In genomic region chr3:18752273-18752934, GRCh38 we compare ENCODE assay signal across 14 cellular contexts.
"Had no signal": no experiment of that assay in that cellular context is flagged by ENCODE, and none has a peak within 500 bp of the region (broad histone marks: within the 10 kb centered on the region; RNA-seq: fewer than 3 reads in every experiment).

No MANE protein-coding gene starts in this region.

- H3K27ac Mint-ChIP-seq: nephron progenitor cell had no signal

- H3K27ac ChIP-seq: adrenal gland, epithelial cell of prostate, heart left ventricle, prostate gland, thoracic aorta, upper lobe of right lung had no signal

- H3K4me3 ChIP-seq: adrenal gland, heart left ventricle, prostate gland, smooth muscle cell, thoracic aorta, upper lobe of right lung had no signal

- H3K4me3 Mint-ChIP-seq: immature natural killer cell, nephron progenitor cell had no signal

- H3K4me1 ChIP-seq: adrenal gland, prostate gland, upper lobe of right lung had no signal

- DNase-seq: activated CD4-positive, alpha-beta T cell treated with anti-CD3 and anti-CD28 coated beads for 1 hour; activated gamma-delta T cell treated with Interleukin-2 at 50 U/mL for 16 hours; adrenal gland; heart left ventricle; immature natural killer cell; mesenchymal stem cell; nephron progenitor cell; right cardiac atrium; T1000; upper lobe of right lung had no signal

- H3K9me3 Mint-ChIP-seq: immature natural killer cell, nephron progenitor cell had no signal

- ATAC-seq: heart left ventricle, right cardiac atrium, upper lobe of right lung had no signal

- H3K9me3 ChIP-seq: adrenal gland, heart left ventricle, prostate gland, thoracic aorta, upper lobe of right lung had no signal

- H3K4me2 ChIP-seq: smooth muscle cell had no signal

- H3K27me3 ChIP-seq: adrenal gland, heart left ventricle, upper lobe of right lung had no signal

- H3K36me3 ChIP-seq: adrenal gland, heart left ventricle, prostate gland, thoracic aorta, upper lobe of right lung had no signal
